ENCODE assay signal across 1 cellular context in genomic region chr1:176051402-176051801, GRCh38.
TF ChIP-seq lines count a peak whose summit lies in the region.

No MANE protein-coding gene starts in this region.

TF ChIP-seq in HEK293, 187 proteins besides CTCF, POLR2A, EP300 and RAD21 (continued from another document):
- no peak for TF ChIP-seq AEBP2 (tag by site-specific recombination; IDR thresholded peaks at IDR 0.05; ENCODE audit: borderline replicate concordance)
- no peak for TF ChIP-seq ZSCAN5A (tag by site-specific recombination; IDR thresholded peaks at IDR 0.05)
- TF ChIP-seq ZNF366 (tag by site-specific recombination; conservative IDR thresholded peaks at IDR 0.05): no peak
- no peak for TF ChIP-seq ZNF23 (tag by site-specific recombination; IDR thresholded peaks at IDR 0.05; ENCODE audit: borderline replicate concordance)
- TF ChIP-seq ZNF146 (tag by site-specific recombination; IDR thresholded peaks at IDR 0.05): no peak
- no peak for TF ChIP-seq ZNF157 (tag by site-specific recombination; IDR thresholded peaks at IDR 0.05)
- peak; percentile 58 for TF ChIP-seq PRDM6 (tag by site-specific recombination; IDR thresholded peaks at IDR 0.05)
- no peak for TF ChIP-seq ZNF16 (tag by site-specific recombination; IDR thresholded peaks at IDR 0.05; ENCODE audit: low read depth)
- TF ChIP-seq ZXDB (tag by site-specific recombination; IDR thresholded peaks at IDR 0.05): 0 out of 2 replicates have a peak, but pooled peaks have one; percentile 18
- 0 out of 2 replicates have a peak, but pooled peaks have one; percentile 17 for TF ChIP-seq ZNF18 (tag by site-specific recombination; IDR thresholded peaks at IDR 0.05)
- peak; percentile 65 for TF ChIP-seq TCF7L2 (IDR thresholded peaks at IDR 0.05; ENCODE audit: borderline replicate concordance, low read depth, low read length)
